In the genomic region with DNA sequence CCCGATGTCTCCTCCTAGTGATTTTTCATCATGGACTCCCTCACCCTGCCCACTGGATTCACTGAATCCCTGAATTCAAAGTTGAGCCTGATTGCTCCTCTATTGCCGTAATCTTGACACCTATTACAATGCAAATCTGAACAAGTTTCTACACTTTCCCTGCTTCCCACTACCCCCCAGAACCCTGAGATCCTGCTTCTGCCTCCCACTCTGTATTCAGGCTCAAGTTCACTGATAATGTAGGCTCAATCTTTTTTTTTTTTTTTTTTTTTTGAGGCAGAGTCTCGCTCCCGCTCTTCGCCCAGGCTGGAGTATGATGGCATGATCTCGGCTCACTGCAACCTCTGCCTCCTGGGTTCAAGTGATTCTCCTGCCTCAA, we compare ENCODE assay signal across 21 cellular contexts. TPM values are rescaled to one million over a fixed set of nuclear protein-coding genes. Genes with fewer than 3 reads are reported as not detected.
DNase-seq lines count a peak whose midpoint lies in the region; ATAC-seq, FAIRE-seq and TF ChIP-seq lines count a peak whose summit lies in the region.
"Had no signal": no experiment of that assay in that cellular context is flagged by ENCODE, and none has a peak within 500 bp of the region (broad histone marks: within the 10 kb centered on the region; RNA-seq: fewer than 3 reads in every experiment).

No MANE protein-coding gene starts in this region.

- no peak overlapping the region for H3K4ac ChIP-seq in trophoblast cell (ENCODE audit: low read depth, low read length)

- peaks cover 21% of the 10 kb centered on the region for H3K79me1 ChIP-seq in trophoblast cell (ENCODE audit: low read length)

- CTCF ChIA-PET in HepG2 (lab: Yijun Ruan, JAX; ENCODE audit: low intra/inter-chr PET ratio, low total read pairs) = interaction anchor here (0.9 to 2.0 kb wide), 3 partner anchors 29 to 127 kb away, joined by 6 to 38 read pairs (median 11); no protein-coding TSS in a partner anchor

- H3K14ac ChIP-seq in trophoblast cell (ENCODE audit: low read length) = no peak overlapping the region

- H3K18ac ChIP-seq in trophoblast cell (ENCODE audit: low read length) = no peak overlapping the region

- DNase-seq in HepG2 (ENCODE audit: low spot score) (no peak), right lobe of liver (no peak), trophoblast cell (no peak), GM10266 (ENCODE audit: extremely low spot score) (no peak), left lobe of liver (ENCODE audit: low spot score) (no peak)
- DNase-seq: DMS153, DMS79 treated with DMSO at 0.1 percent for 48 hours, GF-D8, GOT3, KG1 had no signal

- H3K9ac ChIP-seq in HepG2 (ENCODE audit: insufficient read depth, low read depth, low read length) (no peak overlapping the region), OCI-LY3 (ENCODE audit: low read length) (no peak overlapping the region), trophoblast cell (ENCODE audit: low read length) (no peak overlapping the region)
- H3K9ac ChIP-seq: BLaER1 had no signal

- no peak overlapping the region for H4K91ac ChIP-seq in trophoblast cell (ENCODE audit: low read depth, low read length)

- TF ChIP-seq EP300 in HepG2 (IDR thresholded peaks at IDR 0.05; ENCODE audit: low read depth in 2 of 2, low read length in 2 of 2) (no peak), HepG2 (CRISPR knock-in tag; IDR thresholded peaks at IDR 0.05; ENCODE audit: borderline replicate concordance) (no peak)

- H3K79me2 ChIP-seq in HepG2 (ENCODE audit: insufficient read depth, low read length) = peaks cover 6% of the 10 kb centered on the region
- H3K79me2 ChIP-seq in OCI-LY3 (ENCODE audit: low read length) = no peaks in the 10 kb centered on the region
- peaks cover 4% of the 10 kb centered on the region for H3K79me2 ChIP-seq in trophoblast cell (ENCODE audit: control insufficient read depth, insufficient read depth, low read length, poor library complexity)

- H3K9me3 ChIP-seq in HepG2 (ENCODE audit: low read length) (no peaks in the 10 kb centered on the region), right lobe of liver (no peaks in the 10 kb centered on the region), OCI-LY3 (ENCODE audit: insufficient read depth, low read length) (no peaks in the 10 kb centered on the region), trophoblast cell (ENCODE audit: insufficient read depth, low read depth, low read length) (no peaks in the 10 kb centered on the region)

- ATAC-seq in HepG2 = peak; percentile 3; the same call in 2 of the 3 replicates
- no peak for ATAC-seq in right lobe of liver
- ATAC-seq in HG02588 (IDR thresholded peaks at IDR 0.05; ENCODE audit: unreplicated experiment) = no peak
- no peak for ATAC-seq in left lobe of liver
- ATAC-seq: HCT116 had no signal

- H4K20me1 ChIP-seq in HepG2 (ENCODE audit: insufficient read depth, low read length) = no peaks in the 10 kb centered on the region
- no peaks in the 10 kb centered on the region for H4K20me1 ChIP-seq in OCI-LY3 (ENCODE audit: insufficient read depth, low read length)
- H4K20me1 ChIP-seq: BLaER1 had no signal

- H3K4me2 ChIP-seq in HepG2 (ENCODE audit: low read depth, low read length) = peak overlapping the region; percentile 77
- peak overlapping the region; percentile 72; the same call in 1 of the 2 replicates for H3K4me2 ChIP-seq in OCI-LY3 (ENCODE audit: low read length)
- H3K4me2 ChIP-seq in trophoblast cell (ENCODE audit: low read length) = no peak overlapping the region
- H3K4me2 ChIP-seq: BLaER1 had no signal

- no peaks in the 10 kb centered on the region; a peak in 1 of 5 replicates for H3K27me3 ChIP-seq in HepG2 (ENCODE audit: control insufficient read depth in 1 of 2, insufficient read depth in 2 of 2, low read length in 2 of 2)
- no peaks in the 10 kb centered on the region for H3K27me3 ChIP-seq in right lobe of liver
- no peaks in the 10 kb centered on the region for H3K27me3 ChIP-seq in OCI-LY3 (ENCODE audit: low read depth, low read length)
- no peaks in the 10 kb centered on the region for H3K27me3 ChIP-seq in trophoblast cell (ENCODE audit: insufficient read depth, low read length)

- BruUV-seq in HepG2 (replicated peaks; lab: Mats Ljungman, UMichigan) = no TSS peak

- H3K4me1 ChIP-seq in HepG2 (ENCODE audit: insufficient read depth, low read length) (peaks cover 53% of the 10 kb centered on the region), right lobe of liver (peaks cover 0 to 10% (median 0%) of the 10 kb centered on the region in 4 donors), OCI-LY3 (ENCODE audit: low read length) (peaks cover 12% of the 10 kb centered on the region), trophoblast cell (ENCODE audit: control insufficient read depth in 1 of 2, insufficient read depth in 2 of 2, low read length in 2 of 2) (peaks cover 0 to 11% of the 10 kb centered on the region in 2 experiments)

- no peak overlapping the region for H2AK5ac ChIP-seq in trophoblast cell (ENCODE audit: low read length)

- H3K4me3 ChIP-seq in HepG2 (replicated peaks in 1 of 3; ENCODE audit: insufficient read depth in 1 of 3, low read depth in 2 of 3, low read length in 3 of 3) (no peak overlapping the region), right lobe of liver (no peak overlapping the region), OCI-LY3 (ENCODE audit: low read length) (no peak overlapping the region), trophoblast cell (ENCODE audit: low read depth, low read length) (no peak overlapping the region)
- H3K4me3 ChIP-seq: BLaER1 had no signal

- WGBS in HepG2 (ENCODE audit: low lambda C conversion rate) = 69% methylated on average over 6 of the region's 6 CpGs
- 89% methylated on average over 6 of the region's 6 CpGs for WGBS in right lobe of liver (ENCODE audit: insufficient coverage, low coverage, low lambda C conversion rate, missing lambda C conversion rate)
- WGBS in trophoblast cell (ENCODE audit: extremely low coverage, insufficient coverage, insufficient read length) = no CpG with 5 or more reads among the region's 6 CpGs

- in situ Hi-C loops in HepG2 (cut with HindIII; ENCODE audit: extremely low pct_ligation_motif_present, low pct_unique_long_range_greater_than_20kb) = no loop called here

- no peaks in the 10 kb centered on the region for H3K36me3 ChIP-seq in HepG2 (replicated peaks in 1 of 2; ENCODE audit: control insufficient read depth in 1 of 2, insufficient read depth in 2 of 2, low read length in 2 of 2)
- H3K36me3 ChIP-seq in right lobe of liver = no peaks in the 10 kb centered on the region
- H3K36me3 ChIP-seq in OCI-LY3 (replicated peaks; ENCODE audit: low read depth, low read length) = no peaks in the 10 kb centered on the region
- no peaks in the 10 kb centered on the region for H3K36me3 ChIP-seq in trophoblast cell (ENCODE audit: control insufficient read depth in 1 of 2, insufficient read depth in 2 of 2, low read length in 2 of 2)
- H3K36me3 ChIP-seq: BLaER1 had no signal

- no peak for FAIRE-seq in HepG2 (lab: Jason Lieb, UNC)
- FAIRE-seq: GM12891 had no signal

- intact Hi-C loops in HepG2 (cut with micrococcal nuclease; ENCODE audit: unreplicated experiment) (loop anchor here (1.0 to 5.0 kb wide), 4 partner anchors 29 to 196 kb away; partner anchors contain the start of gene NUS1), right lobe of liver (cut with DNase I) (loop anchor here in 1 of 2 donors (10.0 kb wide), 1 partner anchor 66 kb away; no protein-coding TSS in a partner anchor)

- no peak overlapping the region for H2BK5ac ChIP-seq in trophoblast cell (ENCODE audit: low read depth, low read length, poor library complexity)

- H4K12ac ChIP-seq in trophoblast cell (ENCODE audit: low read depth, low read length) = no peak overlapping the region

- no peak for TF ChIP-seq CTCF in HepG2 (CRISPR knock-in tag; IDR thresholded peaks at IDR 0.05)
- no peak for TF ChIP-seq CTCF in right lobe of liver (IDR thresholded peaks at IDR 0.05)
- no peak for TF ChIP-seq CTCF in OCI-LY3 (IDR thresholded peaks at IDR 0.05; ENCODE audit: low read depth, low read length)
- no peak for TF ChIP-seq CTCF in GM10266 (IDR thresholded peaks at IDR 0.05; ENCODE audit: control insufficient read depth, insufficient read depth, low read depth, missing control alignments)

- H2AFZ ChIP-seq in HepG2 (ENCODE audit: low read length) = no peak overlapping the region
- H2AFZ ChIP-seq in OCI-LY3 (ENCODE audit: low read depth, low read length) = no peak overlapping the region
- H2AFZ ChIP-seq in trophoblast cell (ENCODE audit: insufficient read depth, low read length, poor library complexity) = no peak overlapping the region

- H3K27ac ChIP-seq in HepG2 (ENCODE audit: extremely low read length, insufficient read depth, low read length) (peak overlapping the region; percentile 61), right lobe of liver (peak overlapping the region in 1 of 3 donors; percentile 1), OCI-LY3 (ENCODE audit: low read length) (no peak overlapping the region), trophoblast cell (ENCODE audit: low read depth, low read length) (no peak overlapping the region)
- H3K27ac ChIP-seq: 22Rv1, BLaER1 had no signal

- TF ChIP-seq POLR2A in HepG2 (IDR thresholded peaks at IDR 0.05; ENCODE audit: insufficient read depth in 1 of 2, low read depth in 2 of 2, low read length in 2 of 2) (no peak), right lobe of liver (IDR thresholded peaks at IDR 0.05) (no peak)

- no peak for TF ChIP-seq RAD21 in HepG2 (CRISPR knock-in tag; IDR thresholded peaks at IDR 0.05)

- no peak overlapping the region for H3K23ac ChIP-seq in trophoblast cell (ENCODE audit: low read length)

- H4K8ac ChIP-seq in trophoblast cell (ENCODE audit: low read depth, low read length) = no peak overlapping the region

- POLR2A ChIA-PET in HepG2 (lab: Yijun Ruan, JAX) = interaction anchor here (1.0 to 6.4 kb wide), 6 partner anchors 27 to 123 kb away, joined by 3 to 64 read pairs (median 6); partner anchors contain the start of gene GOPC

- H2BK120ac ChIP-seq in trophoblast cell (ENCODE audit: insufficient read depth, low read length, poor library complexity) = peak overlapping the region; percentile 2

- H2BK12ac ChIP-seq in trophoblast cell (ENCODE audit: low read length) = peak overlapping the region; percentile 1

RNA-seq across cellular contexts. Expression of gene DCBLD1, which starts 3.6 kb away (rescaled TPM):
- 26.0 and 41.5 TPM in 2 replicates for total RNA-seq in HepG2 (2016; rRNA removed; fragmentation: Illumina TruSeq; extraction: Trizol)
- total RNA-seq in HepG2 (2016; cell fraction: cytosol; rRNA removed; fragmentation: Illumina TruSeq; extraction: Trizol; ENCODE audit: low read depth) = 23.2 and 25.3 TPM in 2 replicates
- 20.4 and 37.6 TPM in 2 replicates for total RNA-seq in HepG2 (2016; cell fraction: insoluble cytoplasmic fraction; rRNA removed; fragmentation: Illumina TruSeq; extraction: Trizol)
- total RNA-seq in HepG2 (2016; cell fraction: membrane; rRNA removed; fragmentation: Illumina TruSeq; extraction: Trizol) = 25.3 and 27.7 TPM in 2 replicates
- 42.3 and 54.4 TPM in 2 replicates for total RNA-seq in HepG2 (2016; cell fraction: nucleus; rRNA removed; fragmentation: Illumina TruSeq; extraction: Trizol)
- polyA plus RNA-seq in HepG2 (2011; rRNA removed) = 17.5 and 23.2 TPM in 2 replicates
- polyA plus RNA-seq in HepG2 (2011; cell fraction: cytosol; rRNA removed) = 15.5 and 17.2 TPM in 2 replicates
- 27.8 and 35.0 TPM in 2 replicates for polyA plus RNA-seq in HepG2 (2011; cell fraction: nucleus; rRNA removed)
- 16.7 and 19.0 TPM in 2 replicates for polyA plus RNA-seq in HepG2 (2012)
- polyA plus RNA-seq in HepG2 (2016; cell fraction: cytosol; fragmentation: Illumina TruSeq; extraction: Trizol; ENCODE audit: low read depth) = 6.6 TPM in 2 replicates
- polyA plus RNA-seq in HepG2 (2016; cell fraction: insoluble cytoplasmic fraction; fragmentation: Illumina TruSeq; extraction: Trizol; ENCODE audit: low read depth) = 17.6 TPM in 2 replicates
- polyA plus RNA-seq in HepG2 (2016; cell fraction: membrane; fragmentation: Illumina TruSeq; extraction: Trizol; ENCODE audit: low read depth) = 12.8 and 13.8 TPM in 2 replicates
- 82.1 and 89.2 TPM in 2 replicates for polyA plus RNA-seq in HepG2 (2016; cell fraction: nucleus; fragmentation: Illumina TruSeq; extraction: Trizol; ENCODE audit: insufficient read depth, low read depth)
- polyA minus RNA-seq in HepG2 (2011; rRNA and poly(A)+ RNA removed; ENCODE audit: low replicate concordance) = 3.6 and 20.0 TPM in 2 replicates
- polyA minus RNA-seq in HepG2 (2011; cell fraction: cytosol; rRNA and poly(A)+ RNA removed) = 18.9 and 22.3 TPM in 2 replicates
- polyA minus RNA-seq in HepG2 (2011; cell fraction: nucleus; rRNA and poly(A)+ RNA removed) = 44.4 and 61.2 TPM in 2 replicates
- total RNA-seq in right lobe of liver = 10 to 100 TPM in 4 of 6 experiments, 1 to 10 TPM in 2; 7.6 to 22.8 (median 10.8) TPM
- 29.5 and 31.4 TPM in 2 replicates for polyA plus RNA-seq in trophoblast cell (2013)
- total RNA-seq in left lobe of liver = 9.0 TPM

RNA-seq across cellular contexts. Expression of gene ROS1, which starts 53.1 kb away (rescaled TPM):
- total RNA-seq in HepG2 (2016; rRNA removed; fragmentation: Illumina TruSeq; extraction: Trizol) = not detected in 2 replicates
- not detected in 2 replicates for total RNA-seq in HepG2 (2016; cell fraction: cytosol; rRNA removed; fragmentation: Illumina TruSeq; extraction: Trizol; ENCODE audit: low read depth)
- total RNA-seq in HepG2 (2016; cell fraction: insoluble cytoplasmic fraction; rRNA removed; fragmentation: Illumina TruSeq; extraction: Trizol) = 0.02 TPM in 1 of 2 replicates, not detected in the other
- total RNA-seq in HepG2 (2016; cell fraction: membrane; rRNA removed; fragmentation: Illumina TruSeq; extraction: Trizol) = not detected in 2 replicates
- total RNA-seq in HepG2 (2016; cell fraction: nucleus; rRNA removed; fragmentation: Illumina TruSeq; extraction: Trizol) = not detected in 2 replicates
- not detected in 2 replicates for polyA plus RNA-seq in HepG2 (2011; rRNA removed)
- polyA plus RNA-seq in HepG2 (2011; cell fraction: cytosol; rRNA removed) = not detected in 2 replicates
- 0.02 TPM in 1 of 2 replicates, not detected in the other for polyA plus RNA-seq in HepG2 (2011; cell fraction: nucleus; rRNA removed)
- polyA plus RNA-seq in HepG2 (2012) = not detected in 2 replicates
- polyA plus RNA-seq in HepG2 (2016; cell fraction: cytosol; fragmentation: Illumina TruSeq; extraction: Trizol; ENCODE audit: low read depth) = not detected in 2 replicates
- not detected in 2 replicates for polyA plus RNA-seq in HepG2 (2016; cell fraction: insoluble cytoplasmic fraction; fragmentation: Illumina TruSeq; extraction: Trizol; ENCODE audit: low read depth)
- polyA plus RNA-seq in HepG2 (2016; cell fraction: membrane; fragmentation: Illumina TruSeq; extraction: Trizol; ENCODE audit: low read depth) = not detected in 2 replicates
- not detected in 2 replicates for polyA plus RNA-seq in HepG2 (2016; cell fraction: nucleus; fragmentation: Illumina TruSeq; extraction: Trizol; ENCODE audit: insufficient read depth, low read depth)
- polyA minus RNA-seq in HepG2 (2011; rRNA and poly(A)+ RNA removed; ENCODE audit: low replicate concordance) = not detected in 2 replicates
- polyA minus RNA-seq in HepG2 (2011; cell fraction: cytosol; rRNA and poly(A)+ RNA removed) = not detected in 2 replicates
- under 0.01 TPM in 1 of 2 replicates, not detected in the other for polyA minus RNA-seq in HepG2 (2011; cell fraction: nucleus; rRNA and poly(A)+ RNA removed)
- under 1 TPM in 3 of 6 experiments, not detected in 3; 0.07 to 0.12 (median 0.07) TPM for total RNA-seq in right lobe of liver
- 0.01 TPM in 2 replicates for polyA plus RNA-seq in trophoblast cell (2013)
- 0.15 TPM for total RNA-seq in left lobe of liver
- total RNA-seq: A673; CD4-positive, alpha-beta memory T cell; H7 had no signal
- polyA plus RNA-seq: AG04450; CD14-positive monocyte; CD4-positive, alpha-beta memory T cell had no signal
